1 cellular context compared by ENCODE assay signal in genomic region chr13:45249662-45250061, GRCh38.
TF ChIP-seq lines count a peak whose summit lies in the region.

No MANE protein-coding gene starts in this region.

TF ChIP-seq in GM23338, 12 proteins besides CTCF, POLR2A, EP300 and RAD21:
- TF ChIP-seq ZNF462 (CRISPR knock-in tag; IDR thresholded peaks at IDR 0.05) (no peak), CREB1 (CRISPR knock-in tag; IDR thresholded peaks at IDR 0.05; ENCODE audit: low read depth) (no peak), EZH2phosphoT487 (IDR thresholded peaks at IDR 0.05; ENCODE audit: unreplicated experiment) (no peak), REST (IDR thresholded peaks at IDR 0.05; ENCODE audit: unreplicated experiment) (no peak)
